Comparison of ENCODE assay signal across 13 cellular contexts in genomic region chr18:10516078-10516477, GRCh38. TPM values are rescaled to one million over a fixed set of nuclear protein-coding genes. Genes with fewer than 3 reads are reported as not detected.
DNase-seq lines count a peak whose midpoint lies in the region; ATAC-seq and TF ChIP-seq lines count a peak whose summit lies in the region.
"Had no signal": no experiment of that assay in that cellular context is flagged by ENCODE, and none has a peak within 500 bp of the region (broad histone marks: within the 10 kb centered on the region; RNA-seq: fewer than 3 reads in every experiment).

No MANE protein-coding gene starts in this region.

- H3K27ac ChIP-seq in left ventricle myocardium inferior (replicated peaks): peak overlapping the region; percentile 9
- H3K27ac ChIP-seq in heart left ventricle: peak overlapping the region in 1 of 12 donors; percentile 30
- H3K27ac ChIP-seq in coronary artery: peak overlapping the region; percentile 58 to 85
- peak overlapping the region; percentile 59 for H3K27ac ChIP-seq in suprapubic skin
- H3K27ac ChIP-seq in WERI-Rb-1: no peak overlapping the region
- H3K27ac ChIP-seq: BLaER1 treated with 17β-estradiol and CSF1 and Interleukin-3, amounts not matched to agents 10 nM and 100 nM had no signal

- DNase-seq in left ventricle myocardium inferior (no peak), heart left ventricle (no peak), coronary artery (ENCODE audit: low spot score) (no peak), suprapubic skin (ENCODE audit: low spot score in 2 of 2) (no peak), head of caudate nucleus (no peak), WERI-Rb-1 (no peak)
- no peak for DNase-seq in stimulated activated CD4-positive, alpha-beta T cell treated with anti-CD3 and anti-CD28 coated beads, Interleukin-4, amount 100 ng/mL, for 4 hours
- DNase-seq: ACHN; CD4-positive, CD25-positive, alpha-beta regulatory T cell; DMS53; HCEC 1CT; HFFc6 had no signal

- H3K4me3 ChIP-seq in left ventricle myocardium inferior (no peak overlapping the region), heart left ventricle (no peak overlapping the region), coronary artery (no peak overlapping the region), suprapubic skin (no peak overlapping the region), WERI-Rb-1 (ENCODE audit: low read depth, low read length) (no peak overlapping the region)
- H3K4me3 ChIP-seq: BLaER1 treated with 17β-estradiol and CSF1 and Interleukin-3, amounts not matched to agents 10 nM and 100 nM had no signal

- H3K4me1 ChIP-seq in left ventricle myocardium inferior: peaks cover 25% of the 10 kb centered on the region
- peaks cover 0 to 27% (median 18%) of the 10 kb centered on the region in 12 donors for H3K4me1 ChIP-seq in heart left ventricle
- peaks cover 68% of the 10 kb centered on the region for H3K4me1 ChIP-seq in suprapubic skin

- H3K27me3 ChIP-seq in left ventricle myocardium inferior (ENCODE audit: low read depth): no peaks in the 10 kb centered on the region
- H3K27me3 ChIP-seq in heart left ventricle: no peaks in the 10 kb centered on the region
- H3K27me3 ChIP-seq in suprapubic skin: no peaks in the 10 kb centered on the region
- no peaks in the 10 kb centered on the region for H3K27me3 ChIP-seq in WERI-Rb-1 (ENCODE audit: insufficient read depth, low read depth, severe bottlenecking)
- H3K27me3 ChIP-seq: BLaER1 treated with 17β-estradiol and CSF1 and Interleukin-3, amounts not matched to agents 10 nM and 100 nM had no signal

- no peak for ATAC-seq in heart left ventricle

- 71 to 94% (median 85%) methylated on average over 2 of the region's 2 CpGs for WGBS in heart left ventricle, 4 donors
- 64% methylated on average over 2 of the region's 2 CpGs for WGBS in suprapubic skin

- TF ChIP-seq POLR2A in heart left ventricle (IDR thresholded peaks at IDR 0.05): no peak
- no peak for TF ChIP-seq POLR2A in suprapubic skin (IDR thresholded peaks at IDR 0.05)

- no peak for TF ChIP-seq EP300 in suprapubic skin (IDR thresholded peaks at IDR 0.05)

- intact Hi-C loops in left ventricle myocardium inferior (cut with micrococcal nuclease) (no loop called here), heart left ventricle (cut with DNase I) (loop anchor here in 8 of 10 donors (5.0 to 10.0 kb wide), 13 partner anchors 59 to 511 kb away; partner anchors contain the start of gene APCDD1 (in 1 of the 8)), head of caudate nucleus (cut with DNase I) (loop anchor here (5.0 to 10.0 kb wide), 2 partner anchors 61 to 114 kb away; partner anchors contain the start of gene APCDD1)

- TF ChIP-seq CTCF in left ventricle myocardium inferior (IDR thresholded peaks at IDR 0.05; ENCODE audit: borderline replicate concordance) (no peak), heart left ventricle (IDR thresholded peaks at IDR 0.05) (no peak), coronary artery (IDR thresholded peaks at IDR 0.05) (no peak), suprapubic skin (IDR thresholded peaks at IDR 0.05) (no peak), WERI-Rb-1 (IDR thresholded peaks at IDR 0.05; ENCODE audit: low read depth, low read length) (no peak)

- H3K9me3 ChIP-seq in left ventricle myocardium inferior (replicated peaks): peaks cover 4% of the 10 kb centered on the region
- H3K9me3 ChIP-seq in heart left ventricle: peaks cover 0 to 7% (median 0%) of the 10 kb centered on the region in 12 donors
- no peaks in the 10 kb centered on the region for H3K9me3 ChIP-seq in suprapubic skin
- no peaks in the 10 kb centered on the region for H3K9me3 ChIP-seq in WERI-Rb-1 (ENCODE audit: severe bottlenecking)

- H3K36me3 ChIP-seq in left ventricle myocardium inferior (no peaks in the 10 kb centered on the region), heart left ventricle (no peaks in the 10 kb centered on the region), suprapubic skin (no peaks in the 10 kb centered on the region), WERI-Rb-1 (no peaks in the 10 kb centered on the region)
- H3K36me3 ChIP-seq: BLaER1 treated with 17β-estradiol and CSF1 and Interleukin-3, amounts not matched to agents 10 nM and 100 nM had no signal

RNA-seq across cellular contexts. Expression of gene NAPG, which starts 9.7 kb away (rescaled TPM):
- total RNA-seq in left ventricle myocardium inferior (31.2 TPM), heart left ventricle (10 to 100 TPM; 26.7 to 46.3 (median 35.1) TPM), suprapubic skin (10 to 100 TPM; 28.8 to 40.1 (median 37.5) TPM)
- 10 to 100 TPM; 12.7 to 28.5 TPM for polyA plus RNA-seq in heart left ventricle
